26 cellular contexts compared by ENCODE assay signal in the genomic region with DNA sequence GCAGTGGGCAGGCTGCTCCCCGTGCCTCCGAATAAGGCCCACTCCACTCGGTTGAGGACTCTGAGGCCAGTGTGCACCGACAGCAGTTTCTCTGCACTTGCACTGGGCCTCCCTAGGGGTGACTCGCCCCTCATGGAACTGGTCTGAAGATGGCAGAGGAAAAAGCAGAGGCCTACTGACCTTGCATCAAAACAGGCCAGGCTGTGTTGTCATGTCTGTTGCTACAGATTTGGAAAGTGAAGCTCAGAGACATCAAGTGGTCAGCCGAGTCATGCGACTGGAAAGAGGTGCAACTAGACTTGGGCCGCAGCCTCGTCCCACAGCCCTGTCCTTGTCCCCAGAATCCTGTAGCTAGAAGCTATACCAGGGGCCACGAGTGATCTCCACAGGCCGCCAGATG.
"Had no signal": no experiment of that assay in that cellular context is flagged by ENCODE, and none has a peak within 500 bp of the region (broad histone marks: within the 10 kb centered on the region; RNA-seq: fewer than 3 reads in every experiment).

No MANE protein-coding gene starts in this region.

- DNase-seq: activated B cell treated with CpG ODN at 0.5 μM for 24 hours; activated CD4-positive, alpha-beta T cell treated with anti-CD3 and anti-CD28 coated beads for 1 hour; activated CD4-positive, alpha-beta T cell treated with anti-CD3 and anti-CD28 coated beads, Interleukin-2, amount 10 ng/mL, durations not matched to agents 24 days and 14 days; activated CD4-positive, alpha-beta T cell treated with anti-CD3 and anti-CD28 coated beads, Interleukin-2, amount 50 U/mL, for 48 hours; activated gamma-delta T cell; activated naive CD4-positive, alpha-beta T cell treated with anti-CD3 and anti-CD28 coated beads, Interleukin-2, amount 10 ng/mL, durations not matched to agents 7 days and 5 days; activated naive CD8-positive, alpha-beta T cell treated with anti-CD3 and anti-CD28 coated beads for 36 hours; activated T-cell treated with anti-CD3 and anti-CD28 coated beads, Interleukin-2, amount 50 U/mL, for 4 hours; anterior cingulate cortex; KG1; NCI-H1048; NCI-H146; NCI-H1930; NCI-H2171; NCI-H2227 treated with DMSO at 0.1 percent for 48 hours; NCI-H526 treated with DMSO at 0.1 percent for 48 hours; NCI-H82; NK-92 treated with Interleukin-12 subunit alpha and Interleukin-12 subunit beta, amount 100 ng/mL, for 24 hours; OCI-M1; RPMI8226; T-cell; T-helper 2 cell; T1000 had no signal

- H3K27ac ChIP-seq: SK-N-MC had no signal

- H3K4me3 Mint-ChIP-seq: activated B cell treated with CpG ODN at 0.5 μM for 24 hours; activated CD4-positive, alpha-beta T cell treated with anti-CD3 and anti-CD28 coated beads, Interleukin-2, amount 10 ng/mL, durations not matched to agents 24 days and 14 days; activated naive CD4-positive, alpha-beta T cell treated with anti-CD3 and anti-CD28 coated beads, Interleukin-2, amount 10 ng/mL, durations not matched to agents 7 days and 5 days; activated naive CD8-positive, alpha-beta T cell treated with anti-CD3 and anti-CD28 coated beads for 36 hours; activated T-cell treated with anti-CD3 and anti-CD28 coated beads, Interleukin-2, amount 50 U/mL, for 4 hours; activated T-helper 17 cell treated with anti-CD3 and anti-CD28 coated beads, Interleukin-2, amount 50 U/mL, for 72 hours; T-cell had no signal

- H3K36me3 Mint-ChIP-seq: activated naive CD4-positive, alpha-beta T cell treated with anti-CD3 and anti-CD28 coated beads, Interleukin-2, amount 10 ng/mL, durations not matched to agents 7 days and 5 days; activated naive CD8-positive, alpha-beta T cell treated with anti-CD3 and anti-CD28 coated beads for 36 hours had no signal

- H3K27ac Mint-ChIP-seq: activated B cell treated with CpG ODN at 0.5 μM for 24 hours; activated CD4-positive, alpha-beta T cell treated with anti-CD3 and anti-CD28 coated beads, Interleukin-2, amount 10 ng/mL, durations not matched to agents 24 days and 14 days; activated naive CD4-positive, alpha-beta T cell treated with anti-CD3 and anti-CD28 coated beads, Interleukin-2, amount 10 ng/mL, durations not matched to agents 7 days and 5 days; activated naive CD8-positive, alpha-beta T cell treated with anti-CD3 and anti-CD28 coated beads for 36 hours; activated T-helper 17 cell treated with anti-CD3 and anti-CD28 coated beads, Interleukin-2, amount 50 U/mL, for 72 hours; T-cell had no signal

- H3K4me3 ChIP-seq: SK-N-MC had no signal

- H3K9me3 Mint-ChIP-seq: activated B cell treated with CpG ODN at 0.5 μM for 24 hours; activated CD4-positive, alpha-beta T cell treated with anti-CD3 and anti-CD28 coated beads, Interleukin-2, amount 10 ng/mL, durations not matched to agents 24 days and 14 days; activated naive CD4-positive, alpha-beta T cell treated with anti-CD3 and anti-CD28 coated beads, Interleukin-2, amount 10 ng/mL, durations not matched to agents 7 days and 5 days; activated naive CD8-positive, alpha-beta T cell treated with anti-CD3 and anti-CD28 coated beads for 36 hours; activated T-cell treated with anti-CD3 and anti-CD28 coated beads, Interleukin-2, amount 50 U/mL, for 4 hours; activated T-helper 17 cell treated with anti-CD3 and anti-CD28 coated beads, Interleukin-2, amount 50 U/mL, for 72 hours; T-cell had no signal

- H3K4me1 Mint-ChIP-seq: activated B cell treated with CpG ODN at 0.5 μM for 24 hours had no signal

- FAIRE-seq: TTC549 had no signal

- H3K27me3 Mint-ChIP-seq: activated B cell treated with CpG ODN at 0.5 μM for 24 hours; activated CD4-positive, alpha-beta T cell treated with anti-CD3 and anti-CD28 coated beads, Interleukin-2, amount 10 ng/mL, durations not matched to agents 24 days and 14 days; activated naive CD8-positive, alpha-beta T cell treated with anti-CD3 and anti-CD28 coated beads for 36 hours; activated T-helper 17 cell treated with anti-CD3 and anti-CD28 coated beads, Interleukin-2, amount 50 U/mL, for 72 hours; T-cell had no signal
